16 cellular contexts compared by ENCODE assay signal in the genomic region with DNA sequence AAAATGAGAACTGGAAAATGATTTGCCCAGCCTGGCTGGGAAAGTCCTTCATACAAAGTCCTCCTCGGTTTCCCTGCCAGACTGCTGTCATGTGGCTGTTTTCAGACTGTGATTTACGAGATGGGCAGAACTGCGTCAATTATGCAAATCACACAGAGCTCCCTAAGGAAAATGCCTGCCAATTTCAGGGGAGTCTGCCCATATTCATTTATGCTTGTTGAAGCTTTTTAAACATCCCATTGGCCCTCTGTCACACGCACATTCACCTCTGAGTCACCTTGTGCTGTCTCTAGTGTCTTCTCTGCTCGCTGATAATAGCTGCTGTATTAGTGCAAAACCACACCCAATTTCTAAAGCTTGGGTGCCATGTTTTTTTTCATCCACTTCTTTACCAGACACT.
DNase-seq lines count a peak whose midpoint lies in the region; ATAC-seq and TF ChIP-seq lines count a peak whose summit lies in the region.
"Had no signal": no experiment of that assay in that cellular context is flagged by ENCODE, and none has a peak within 500 bp of the region (broad histone marks: within the 10 kb centered on the region; RNA-seq: fewer than 3 reads in every experiment).

No MANE protein-coding gene starts in this region.

- H3K9me2 ChIP-seq in PC-3 (replicated peaks; ENCODE audit: low read length) = 0 out of 2 replicates have a peak, but pooled peaks cover 5% of the 10 kb centered on the region

- no peak overlapping the region for H3K4me2 ChIP-seq in PC-3 (ENCODE audit: low read length)

- H2AFZ ChIP-seq in PC-3 (ENCODE audit: low read length) = no peak overlapping the region

- no peak overlapping the region for H3K27ac ChIP-seq in PC-3 (ENCODE audit: low read length)
- H3K27ac ChIP-seq: C4-2B, HL-60 had no signal

- BruUV-seq in PC-3 (replicated peaks; lab: Mats Ljungman, UMichigan) = no TSS peak

- peaks cover 11% of the 10 kb centered on the region; the same call in 1 of the 2 replicates for H3K27me3 ChIP-seq in PC-3 (ENCODE audit: low read length)

- no peak for TF ChIP-seq CTCF in PC-3 (conservative IDR thresholded peaks at IDR 0.05; ENCODE audit: low read depth, low read length)

- POLR2A ChIA-PET in PC-3 (lab: Charles Lee; ENCODE audit: unreplicated experiment) = interaction anchor here (0.6 kb wide), 1 partner anchor 208 kb away, joined by 3 read pairs; no protein-coding TSS in a partner anchor

- no peaks in the 10 kb centered on the region for H3K79me2 ChIP-seq in PC-3 (ENCODE audit: low read length)

- H3K9ac ChIP-seq in PC-3 (ENCODE audit: low read length) = no peak overlapping the region

- peak; percentile 22; the same call in 1 of the 2 replicates for ATAC-seq in PC-3
- ATAC-seq in stimulated activated naive CD8-positive, alpha-beta T cell treated with anti-CD3 and anti-CD28 coated beads, Interleukin-15, Interleukin-2, amounts not matched to agents 100 U/mL and 50 U/mL, for 24 hours = no peak
- ATAC-seq in Right ventricle myocardium superior (ENCODE audit: poor library complexity) = no peak
- no peak for ATAC-seq in HG02798 (IDR thresholded peaks at IDR 0.05; ENCODE audit: poor library complexity, unreplicated experiment)
- ATAC-seq: Panc1 had no signal

- CTCF ChIA-PET in PC-3 (lab: Charles Lee) = no interaction called here

- no peaks in the 10 kb centered on the region for H3K4me1 ChIP-seq in PC-3 (ENCODE audit: insufficient read depth, low read length)

- DNase-seq in NCI-H748 (lab: John Stamatoyannopoulos, UW; ENCODE audit: unreplicated experiment) (peak; percentile 43), NCI-H748 treated with DMSO at 0.1 percent for 48 hours (lab: John Stamatoyannopoulos, UW) (no peak), NCI-H1436 treated with DMSO at 0.1 percent for 48 hours (lab: John Stamatoyannopoulos, UW) (peak; percentile 94), PC-3 (no peak), Right ventricle myocardium superior (no peak)
- DNase-seq in stimulated activated naive CD8-positive, alpha-beta T cell treated with anti-CD3 and anti-CD28 coated beads, Interleukin-15, Interleukin-2, amounts not matched to agents 100 U/mL and 50 U/mL, for 24 hours = no peak
- DNase-seq in stimulated activated naive CD4-positive, alpha-beta T cell treated with Interleukin-2 at 50 U/mL for 16 hours (lab: John Stamatoyannopoulos, UW) = no peak
- DNase-seq: GOT3, KBM-7, NCI-H2029, SIG-M5, T-helper 2 cell had no signal

- H3K36me3 ChIP-seq in PC-3 (ENCODE audit: low read depth, low read length) = no peaks in the 10 kb centered on the region

- intact Hi-C loops in PC-3 (cut with micrococcal nuclease) = no loop called here
- intact Hi-C loops in Right ventricle myocardium superior (cut with DNase I) = no loop called here

- no peaks in the 10 kb centered on the region for H4K20me1 ChIP-seq in PC-3 (ENCODE audit: low read length)

- H3K4me3 ChIP-seq in PC-3 (ENCODE audit: low read length) = no peak overlapping the region

- H3K9me3 ChIP-seq in PC-3 (ENCODE audit: low read length) = no peaks in the 10 kb centered on the region

- no peaks in the 10 kb centered on the region for H3F3A ChIP-seq in PC-3 (ENCODE audit: low read length, unreplicated experiment)

Comparison
In these comparisons a context has a peak if more than half of its experiments do, and no peak if none do; other contexts are left out.
1. DNase-seq: peak in NCI-H748 (single experiment) and NCI-H1436 treated with DMSO at 0.1 percent for 48 hours (single experiment); none in NCI-H748 treated with DMSO at 0.1 percent for 48 hours (single experiment), PC-3 (single experiment), stimulated activated naive CD8-positive, alpha-beta T cell treated with anti-CD3 and anti-CD28 coated beads, Interleukin-15, Interleukin-2, amounts not matched to agents 100 U/mL and 50 U/mL, for 24 hours (single experiment), Right ventricle myocardium superior (single experiment) and stimulated activated naive CD4-positive, alpha-beta T cell treated with Interleukin-2 at 50 U/mL for 16 hours (single experiment).